ENCODE assay signal across 8 cellular contexts in genomic region chr7:159030490-159031134, GRCh38.
A peak's percentile ranks its signal among the peaks of the same experiment; 100 is the strongest.
DNase-seq lines count a peak whose midpoint lies in the region; ATAC-seq and TF ChIP-seq lines count a peak whose summit lies in the region.

No MANE protein-coding gene starts in this region.

- H3K4me1 ChIP-seq in Panc1 (ENCODE audit: control insufficient read depth, insufficient read depth, low read length) (no peaks in the 10 kb centered on the region; the same call in 1 of the 2 replicates), colonic mucosa (peaks cover 4% of the 10 kb centered on the region), left lung (peaks cover 0 to 4% of the 10 kb centered on the region in 2 donors), subcutaneous abdominal adipose tissue (ENCODE audit: control insufficient read depth in 5 of 5, insufficient read depth in 5 of 5, low read length in 5 of 5) (peaks cover 5 to 24% (median 19%) of the 10 kb centered on the region in 5 donors)

- peak; percentile 9 for DNase-seq in activated T-cell treated with anti-CD3 and anti-CD28 coated beads for 48 hours (ENCODE audit: low read depth)
- no peak for DNase-seq in activated T-cell treated with anti-CD3 and anti-CD28 coated beads for 4 hours
- no peak for DNase-seq in Panc1 (ENCODE audit: low read depth, low spot score)
- peak; percentile 56 for DNase-seq in colonic mucosa
- peak in 1 of 2 donors; percentile 87 for DNase-seq in left lung
- no peak for DNase-seq in activated effector memory CD4-positive, alpha-beta T cell treated with Interleukin-2 at 50 U/mL for 16 hours

- TF ChIP-seq CTCF in Panc1 (IDR thresholded peaks at IDR 0.05) (no peak), colonic mucosa (IDR thresholded peaks at IDR 0.05) (no peak), left lung (IDR thresholded peaks at IDR 0.05) (peak; percentile 15 to 29)

- peak overlapping the region in 1 of 2 donors; percentile 30 for H3K9ac ChIP-seq in colonic mucosa (ENCODE audit: low read depth in 2 of 2, low read length in 2 of 2)
- H3K9ac ChIP-seq in subcutaneous abdominal adipose tissue (ENCODE audit: low read length in 5 of 5) = peak overlapping the region in 4 of 5 donors; percentile 1 to 74 (median 44)

- BruUV-seq in Panc1 (replicated peaks; lab: Mats Ljungman, UMichigan) = no TSS peak

- peak; percentile 81 for ATAC-seq in Panc1
- ATAC-seq in left lung = peak; percentile 82
- no peak for ATAC-seq in HG02870 (IDR thresholded peaks at IDR 0.05; ENCODE audit: unreplicated experiment)

- H3K27ac ChIP-seq in Panc1 (ENCODE audit: low read length) = peak overlapping the region; percentile 65; the same call in 1 of the 2 replicates
- H3K27ac ChIP-seq in colonic mucosa = peak overlapping the region; percentile 36
- no peak overlapping the region for H3K27ac ChIP-seq in left lung
- H3K27ac ChIP-seq in subcutaneous abdominal adipose tissue (ENCODE audit: low read depth, low read length) = no peak overlapping the region

- CTCF ChIA-PET in Panc1 (lab: Charles Lee) = no interaction called here

- peak overlapping the region; percentile 44 to 46 for H3K4me3 ChIP-seq in Panc1 (ENCODE audit: low read depth in 2 of 2, low read length in 2 of 2)
- H3K4me3 ChIP-seq in colonic mucosa = peak overlapping the region; percentile 46
- H3K4me3 ChIP-seq in left lung = peak overlapping the region; percentile 42 to 44
- peak overlapping the region; percentile 59 to 77 (median 64) for H3K4me3 ChIP-seq in subcutaneous abdominal adipose tissue (ENCODE audit: low read depth in 1 of 5, low read length in 5 of 5)

- H3K9me3 ChIP-seq in Panc1 (ENCODE audit: control insufficient read depth, insufficient read depth, low read depth, low read length) (no peaks in the 10 kb centered on the region), colonic mucosa (no peaks in the 10 kb centered on the region), left lung (no peaks in the 10 kb centered on the region), subcutaneous abdominal adipose tissue (ENCODE audit: control insufficient read depth in 5 of 5, low read length in 5 of 5) (no peaks in the 10 kb centered on the region)

- H3K36me3 ChIP-seq in Panc1 (ENCODE audit: control insufficient read depth, insufficient read depth, low read length) (no peaks in the 10 kb centered on the region), colonic mucosa (no peaks in the 10 kb centered on the region), left lung (no peaks in the 10 kb centered on the region), subcutaneous abdominal adipose tissue (ENCODE audit: control insufficient read depth in 5 of 5, insufficient read depth in 5 of 5, low read length in 5 of 5) (no peaks in the 10 kb centered on the region)

- intact Hi-C loops in Panc1 (cut with micrococcal nuclease; ENCODE audit: unreplicated experiment) (no loop called here), colonic mucosa (cut with DNase I) (no loop called here), left lung (cut with DNase I) (no loop called here)

- POLR2A ChIA-PET in Panc1 (lab: Charles Lee) = interaction anchor here (0.6 kb wide), 1 partner anchor 101 kb away, joined by 3 read pairs; no protein-coding TSS in a partner anchor

- in situ Hi-C loops in Panc1 (cut with HindIII; ENCODE audit: low pct_unique_long_range_greater_than_20kb, low sequenced_read_pairs) = no loop called here

- H3K27me3 ChIP-seq in Panc1 (ENCODE audit: control insufficient read depth, insufficient read depth, low read length) (no peaks in the 10 kb centered on the region), colonic mucosa (no peaks in the 10 kb centered on the region), left lung (peaks cover 0 to 82% of the 10 kb centered on the region in 2 donors), subcutaneous abdominal adipose tissue (ENCODE audit: control insufficient read depth in 5 of 5, insufficient read depth in 4 of 5, low read length in 5 of 5) (peaks cover 6 to 29% (median 14%) of the 10 kb centered on the region in 5 donors)

Comparison
In these comparisons a context has a peak if more than half of its experiments do, and no peak if none do; other contexts are left out.
1. DNase-seq: peak in activated T-cell treated with anti-CD3 and anti-CD28 coated beads for 48 hours (single experiment) and colonic mucosa (single experiment); none in activated T-cell treated with anti-CD3 and anti-CD28 coated beads for 4 hours (single experiment), Panc1 (single experiment) and activated effector memory CD4-positive, alpha-beta T cell treated with Interleukin-2 at 50 U/mL for 16 hours (single experiment).
2. H3K27ac ChIP-seq: peak in Panc1 (single experiment) and colonic mucosa (single experiment); none in left lung (0 of 2) and subcutaneous abdominal adipose tissue (single experiment).
3. CTCF ChIP-seq: peak in left lung (2 of 2); none in Panc1 (single experiment) and colonic mucosa (single experiment).
4. Peak in every context shown above with its lines, with median percentiles within 50 percentile points of each other: H3K4me3 ChIP-seq.